17 cellular contexts compared by ENCODE assay signal in genomic region chr1:5415621-5416020, GRCh38.
DNase-seq lines count a peak whose midpoint lies in the region; ATAC-seq and TF ChIP-seq lines count a peak whose summit lies in the region.
"Had no signal": no experiment of that assay in that cellular context is flagged by ENCODE, and none has a peak within 500 bp of the region (broad histone marks: within the 10 kb centered on the region; RNA-seq: fewer than 3 reads in every experiment).

No MANE protein-coding gene starts in this region.

- DNase-seq in CD14-positive monocyte (ENCODE audit: low spot score) (peak; percentile 9), GM23338 (ENCODE audit: low spot score) (no peak), endodermal cell (peak; percentile 71), posterior vena cava (ENCODE audit: low spot score) (peak; percentile 22), ACHN (no peak), NCI-H1417 treated with DMSO at 0.1 percent for 48 hours (lab: John Stamatoyannopoulos, UW) (no peak)
- no peak for DNase-seq in stimulated activated CD4-positive, alpha-beta T cell treated with anti-CD3 and anti-CD28 coated beads, Interleukin-1b, Interleukin-23, amount 100 ng/mL, for 48 hours
- DNase-seq: C1 segment of cervical spinal cord; GDM1; NCI-H1092 treated with DMSO at 0.1 percent for 48 hours; NCI-H2081 treated with DMSO at 0.1 percent for 48 hours; NCI-H2227 treated with DMSO at 0.1 percent for 48 hours; NCI-H524 treated with DMSO at 0.1 percent for 48 hours; NK-92 treated with Interleukin-12 subunit alpha and Interleukin-12 subunit beta, amount 100 ng/mL, for 24 hours had no signal

- H3F3A ChIP-seq in GM23338 (replicated peaks; ENCODE audit: low read depth) = no peaks in the 10 kb centered on the region

- H3K27ac ChIP-seq in GM23338 (ENCODE audit: low read depth) (no peak overlapping the region), endodermal cell (ENCODE audit: low read depth, low read length) (no peak overlapping the region)
- H3K27ac ChIP-seq: Peyer's patch had no signal

- intact Hi-C loops in CD14-positive monocyte (cut with micrococcal nuclease) (no loop called here), posterior vena cava (cut with DNase I) (no loop called here)

- no peaks in the 10 kb centered on the region for H3K9me2 ChIP-seq in GM23338 (ENCODE audit: insufficient read depth)

- H3K36me3 ChIP-seq in GM23338 (ENCODE audit: insufficient read depth) (no peaks in the 10 kb centered on the region), endodermal cell (ENCODE audit: control insufficient read depth, insufficient read depth, low read length) (no peaks in the 10 kb centered on the region)
- H3K36me3 ChIP-seq: Peyer's patch had no signal

- no peaks in the 10 kb centered on the region for H4K20me1 ChIP-seq in GM23338 (replicated peaks; ENCODE audit: insufficient read depth)

- H3K9me3 Mint-ChIP-seq in CD14-positive monocyte = peaks cover 0 to 1% (median 0%) of the 10 kb centered on the region in 7 donors
- peaks cover 2% of the 10 kb centered on the region; the same call in 1 of the 3 replicates for H3K9me3 Mint-ChIP-seq in GM23338
- H3K9me3 Mint-ChIP-seq in endodermal cell = no peaks in the 10 kb centered on the region

- WGBS in endodermal cell (ENCODE audit: insufficient coverage in 1 of 2, insufficient read length in 1 of 2), 2 experiments = 84 to 90% methylated on average over 7 to 8 of the region's 8 CpGs

- H3K4me1 ChIP-seq in GM23338 (ENCODE audit: insufficient read depth) = no peaks in the 10 kb centered on the region
- no peaks in the 10 kb centered on the region for H3K4me1 ChIP-seq in endodermal cell (ENCODE audit: control insufficient read depth, insufficient read depth, low read length)
- H3K4me1 ChIP-seq: Peyer's patch had no signal

- H3K27ac Mint-ChIP-seq in CD14-positive monocyte = no peak overlapping the region
- H3K27ac Mint-ChIP-seq in GM23338 = no peak overlapping the region
- H3K27ac Mint-ChIP-seq in endodermal cell = no peak overlapping the region

- H3K4me2 ChIP-seq in GM23338 = no peak overlapping the region

- no peaks in the 10 kb centered on the region for H3K36me3 Mint-ChIP-seq in CD14-positive monocyte
- no peaks in the 10 kb centered on the region; the same call in 2 of the 3 replicates for H3K36me3 Mint-ChIP-seq in GM23338 (ENCODE audit: low read depth)
- no peaks in the 10 kb centered on the region for H3K36me3 Mint-ChIP-seq in endodermal cell (ENCODE audit: low read depth)

- no peak overlapping the region for H3K4me3 ChIP-seq in GM23338
- H3K4me3 ChIP-seq in endodermal cell (ENCODE audit: low read length) = no peak overlapping the region
- H3K4me3 ChIP-seq: K562, Peyer's patch had no signal

- H3K9me3 ChIP-seq in endodermal cell (ENCODE audit: control insufficient read depth, low read length) = no peaks in the 10 kb centered on the region
- H3K9me3 ChIP-seq: Peyer's patch had no signal

- in situ Hi-C loops in ACHN (cut with HindIII; ENCODE audit: low pct_ligation_motif_present, low pct_unique_long_range_greater_than_20kb, low sequenced_read_pairs) = no loop called here

- no peaks in the 10 kb centered on the region for H3K27me3 ChIP-seq in GM23338 (ENCODE audit: insufficient read depth)
- no peaks in the 10 kb centered on the region for H3K27me3 ChIP-seq in endodermal cell (ENCODE audit: control insufficient read depth, insufficient read depth, low read length, poor library complexity, severe bottlenecking)
- H3K27me3 ChIP-seq: Peyer's patch had no signal

- ATAC-seq in GM23338 = peak; percentile 91
- ATAC-seq: HCT116, K562 had no signal

- H3K27me3 Mint-ChIP-seq in CD14-positive monocyte (ENCODE audit: low read depth in 3 of 3) (peaks cover 3 to 5% (median 4%) of the 10 kb centered on the region in 3 donors), GM23338 (ENCODE audit: insufficient read depth, low read depth, poor library complexity) (peaks cover 8% of the 10 kb centered on the region), endodermal cell (ENCODE audit: insufficient read depth) (peaks cover 5% of the 10 kb centered on the region)

- no peak overlapping the region for H3K4me3 Mint-ChIP-seq in CD14-positive monocyte
- no peak overlapping the region for H3K4me3 Mint-ChIP-seq in GM23338
- no peak overlapping the region for H3K4me3 Mint-ChIP-seq in endodermal cell

- no peak overlapping the region for H2AFZ ChIP-seq in GM23338

- TF ChIP-seq CTCF in CD14-positive monocyte (IDR thresholded peaks at IDR 0.05) (no peak), GM23338 (conservative IDR thresholded peaks at IDR 0.05; ENCODE audit: low read depth in 2 of 2) (no peak), endodermal cell (conservative IDR thresholded peaks at IDR 0.05) (peak; percentile 65)

- H3K9ac ChIP-seq in endodermal cell (ENCODE audit: extremely low read depth, low read length, poor library complexity, severe bottlenecking) = no peak overlapping the region

- H3K4me1 Mint-ChIP-seq in CD14-positive monocyte = no peaks in the 10 kb centered on the region
- H3K4me1 Mint-ChIP-seq in GM23338 = peaks cover 13% of the 10 kb centered on the region
- H3K4me1 Mint-ChIP-seq in endodermal cell = peaks cover 3% of the 10 kb centered on the region

- no peaks in the 10 kb centered on the region for H3K79me2 ChIP-seq in GM23338 (replicated peaks; ENCODE audit: insufficient read depth)

TF ChIP-seq in GM23338, 12 proteins besides CTCF, POLR2A, EP300 and RAD21 (continues in another document):
- TF ChIP-seq STAT1 (IDR thresholded peaks at IDR 0.05; ENCODE audit: unreplicated experiment) (no peak), ETS1 (IDR thresholded peaks at IDR 0.05) (no peak), ZNF114 (CRISPR knock-in tag; IDR thresholded peaks at IDR 0.05) (no peak), EZH2phosphoT487 (IDR thresholded peaks at IDR 0.05; ENCODE audit: unreplicated experiment) (no peak), REST (IDR thresholded peaks at IDR 0.05; ENCODE audit: unreplicated experiment) (no peak), EZH2 (IDR thresholded peaks at IDR 0.05; ENCODE audit: low read depth, unreplicated experiment) (no peak), CREB1 (CRISPR knock-in tag; IDR thresholded peaks at IDR 0.05; ENCODE audit: low read depth) (no peak), ZNF331 (CRISPR knock-in tag; IDR thresholded peaks at IDR 0.05; ENCODE audit: low read depth) (no peak), NANOG (IDR thresholded peaks at IDR 0.05; ENCODE audit: borderline replicate concordance) (no peak), JUNB (IDR thresholded peaks at IDR 0.05; ENCODE audit: unreplicated experiment) (no peak)

Comparison
In these comparisons a context has a peak if more than half of its experiments do, and no peak if none do; other contexts are left out.
1. DNase-seq: peak in CD14-positive monocyte (single experiment), endodermal cell (single experiment) and posterior vena cava (single experiment); none in GM23338 (single experiment), ACHN (single experiment), stimulated activated CD4-positive, alpha-beta T cell treated with anti-CD3 and anti-CD28 coated beads, Interleukin-1b, Interleukin-23, amount 100 ng/mL, for 48 hours (single experiment) and NCI-H1417 treated with DMSO at 0.1 percent for 48 hours (single experiment).